Comparison of ENCODE assay signal across 1 cellular context in genomic region chr7:114720725-114721124, GRCh38.
TF ChIP-seq lines count a peak whose summit lies in the region.

No MANE protein-coding gene starts in this region.

TF ChIP-seq in GM12878, 131 proteins besides CTCF, POLR2A, EP300 and RAD21 (continued from another document):
- TF ChIP-seq ZNF687 (IDR thresholded peaks at IDR 0.05) (no peak), SMAD5 (IDR thresholded peaks at IDR 0.05; ENCODE audit: low read depth) (no peak), SREBF1 (IDR thresholded peaks at IDR 0.05; ENCODE audit: low read length) (no peak), CHD1 (IDR thresholded peaks at IDR 0.05; ENCODE audit: low read depth, low read length) (no peak), HCFC1 (IDR thresholded peaks at IDR 0.05; ENCODE audit: low read length) (no peak), CEBPZ (IDR thresholded peaks at IDR 0.05; ENCODE audit: low read depth, low read length) (no peak)
